Comparison of ENCODE assay signal across 1 cellular context in the genomic region with DNA sequence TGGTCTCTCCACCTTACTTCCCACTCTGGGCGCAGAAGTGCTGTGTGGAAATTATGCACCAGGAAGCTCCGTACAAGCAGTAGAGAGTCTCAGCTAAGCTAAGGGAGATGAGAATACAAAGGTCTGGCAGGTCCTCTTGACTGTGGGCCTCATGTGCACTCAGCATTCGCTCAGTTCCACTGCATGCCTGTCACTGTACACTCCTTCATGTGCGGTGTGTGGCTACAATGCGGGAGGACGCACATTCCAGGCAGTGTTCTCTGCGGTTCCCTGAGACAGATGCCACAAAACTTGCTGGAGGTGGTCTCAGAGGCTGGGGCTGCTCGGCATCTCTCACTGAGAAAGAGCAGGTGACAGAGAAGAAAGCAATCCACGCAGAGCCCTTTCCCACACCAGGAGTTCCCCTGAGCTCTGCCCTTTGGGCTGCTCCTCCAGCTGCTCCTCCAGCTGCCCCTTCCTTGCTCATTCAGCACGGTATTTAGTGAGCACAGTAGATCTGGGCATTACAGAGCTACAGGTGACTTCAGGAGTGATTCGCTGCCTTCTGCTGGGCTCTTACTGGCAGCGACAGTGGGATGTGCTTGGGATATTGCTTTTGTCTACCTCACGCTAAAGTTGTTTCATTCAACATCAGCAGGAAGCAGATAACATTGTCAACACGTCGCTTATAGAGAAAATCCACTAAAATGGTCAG.
TF ChIP-seq lines count a peak whose summit lies in the region.

No MANE protein-coding gene starts in this region.

TF ChIP-seq in endothelial cell of umbilical vein, 7 proteins besides CTCF, POLR2A, EP300 and RAD21:
- TF ChIP-seq EZH2 (IDR thresholded peaks at IDR 0.05; ENCODE audit: borderline replicate concordance, low read depth, low read length, severe bottlenecking) (no peak), MAX (IDR thresholded peaks at IDR 0.05; ENCODE audit: insufficient read depth, insufficient read length) (no peak), MYC (IDR thresholded peaks at IDR 0.05; ENCODE audit: low read depth, low read length) (no peak), JUN (IDR thresholded peaks at IDR 0.05; ENCODE audit: borderline replicate concordance, insufficient read depth, insufficient read length, low read depth) (no peak), POLR2AphosphoS5 (IDR thresholded peaks at IDR 0.05; ENCODE audit: insufficient read depth, low read depth, low read length) (no peak), GATA2 (IDR thresholded peaks at IDR 0.05; ENCODE audit: insufficient read depth, insufficient read length, low read depth, low read length) (no peak), FOS (IDR thresholded peaks at IDR 0.05; ENCODE audit: borderline replicate concordance, insufficient read depth, low read length) (no peak)
TF ChIP-seq in endothelial cell of umbilical vein: peak in this region for 0.
